24 cellular contexts compared by ENCODE assay signal in genomic region chr2:141075753-141076152, GRCh38.
DNase-seq lines count a peak whose midpoint lies in the region; ATAC-seq and TF ChIP-seq lines count a peak whose summit lies in the region.
"Had no signal": no experiment of that assay in that cellular context is flagged by ENCODE, and none has a peak within 500 bp of the region (broad histone marks: within the 10 kb centered on the region; RNA-seq: fewer than 3 reads in every experiment).

No MANE protein-coding gene starts in this region.

- H3K9me3 ChIP-seq in IMR-90 (ENCODE audit: control insufficient read depth, insufficient read depth, low read length) (no peaks in the 10 kb centered on the region), adipocyte (ENCODE audit: control insufficient read depth, low read length) (no peaks in the 10 kb centered on the region), trophoblast cell (ENCODE audit: insufficient read depth, low read depth, low read length) (no peaks in the 10 kb centered on the region)
- H3K9me3 ChIP-seq: A549; BE2C; BLaER1 treated with 17β-estradiol and CSF1 and Interleukin-3, amounts not matched to agents 10 nM and 100 nM had no signal

- H3K18ac ChIP-seq in IMR-90 (ENCODE audit: low read depth, low read length), result no peak overlapping the region
- no peak overlapping the region for H3K18ac ChIP-seq in trophoblast cell (ENCODE audit: low read length)

- H3K27me3 ChIP-seq in IMR-90 (ENCODE audit: control insufficient read depth, insufficient read depth, low read length), result no peaks in the 10 kb centered on the region
- H3K27me3 ChIP-seq in adipocyte (replicated peaks; ENCODE audit: control insufficient read depth, insufficient read depth, low read length), result no peaks in the 10 kb centered on the region
- no peaks in the 10 kb centered on the region for H3K27me3 ChIP-seq in trophoblast cell (ENCODE audit: insufficient read depth, low read length)
- H3K27me3 ChIP-seq: BE2C; BLaER1 treated with 17β-estradiol and CSF1 and Interleukin-3, amounts not matched to agents 10 nM and 100 nM had no signal

- H4K20me1 ChIP-seq in IMR-90 (ENCODE audit: insufficient read depth, low read length), result no peaks in the 10 kb centered on the region
- H4K20me1 ChIP-seq: BLaER1 treated with 17β-estradiol and CSF1 and Interleukin-3, amounts not matched to agents 10 nM and 100 nM had no signal

- no peak overlapping the region for H2BK5ac ChIP-seq in IMR-90 (ENCODE audit: low read depth, low read length, poor library complexity, severe bottlenecking)
- H2BK5ac ChIP-seq in trophoblast cell (ENCODE audit: low read depth, low read length, poor library complexity), result no peak overlapping the region

- no peak overlapping the region for H2AK9ac ChIP-seq in IMR-90 (replicated peaks; ENCODE audit: low read depth, low read length, poor library complexity)

- intact Hi-C loops in IMR-90 (cut with micrococcal nuclease), result no loop called here

- no peak overlapping the region for H2BK20ac ChIP-seq in IMR-90 (ENCODE audit: low read depth, low read length)

- no peak overlapping the region; the same call in 2 of the 3 replicates for H2BK15ac ChIP-seq in IMR-90 (ENCODE audit: low read depth, low read length)

- no peak overlapping the region for H3K56ac ChIP-seq in IMR-90 (ENCODE audit: extremely low read depth, insufficient read depth, low read length)

- H2AFZ ChIP-seq in IMR-90 (replicated peaks; ENCODE audit: low read length, poor library complexity) (no peak overlapping the region), trophoblast cell (ENCODE audit: insufficient read depth, low read length, poor library complexity) (no peak overlapping the region)
- H2AFZ ChIP-seq: GM23338 had no signal

- no peaks in the 10 kb centered on the region for H3K79me2 ChIP-seq in trophoblast cell (ENCODE audit: control insufficient read depth, insufficient read depth, low read length, poor library complexity)

- no peak overlapping the region for H4K12ac ChIP-seq in trophoblast cell (ENCODE audit: low read depth, low read length)

- H3K9ac ChIP-seq in IMR-90 (ENCODE audit: low read depth, low read length), result no peak overlapping the region
- H3K9ac ChIP-seq in adipocyte (ENCODE audit: low read length), result no peak overlapping the region
- H3K9ac ChIP-seq in trophoblast cell (ENCODE audit: low read length), result no peak overlapping the region
- H3K9ac ChIP-seq: BLaER1 treated with 17β-estradiol and CSF1 and Interleukin-3, amounts not matched to agents 10 nM and 100 nM had no signal

- in situ Hi-C loops in IMR-90 (cut with MboI; ENCODE audit: low sequenced_read_pairs), result no loop called here

- H3K23ac ChIP-seq in IMR-90 (ENCODE audit: low read depth, low read length), result no peak overlapping the region
- H3K23ac ChIP-seq in trophoblast cell (ENCODE audit: low read length), result no peak overlapping the region

- H3K4me2 ChIP-seq in IMR-90 (ENCODE audit: low read depth, low read length) (no peak overlapping the region), trophoblast cell (ENCODE audit: low read length) (no peak overlapping the region)
- H3K4me2 ChIP-seq: A549; BLaER1 treated with 17β-estradiol and CSF1 and Interleukin-3, amounts not matched to agents 10 nM and 100 nM; GM23338 had no signal

- H2BK120ac ChIP-seq in IMR-90 (ENCODE audit: low read depth, low read length), result no peak overlapping the region
- H2BK120ac ChIP-seq in trophoblast cell (ENCODE audit: insufficient read depth, low read length, poor library complexity), result no peak overlapping the region

- H4K8ac ChIP-seq in IMR-90 (ENCODE audit: low read depth in 2 of 2, low read length in 2 of 2), result no peak overlapping the region
- H4K8ac ChIP-seq in trophoblast cell (ENCODE audit: low read depth, low read length), result no peak overlapping the region

- TF ChIP-seq CTCF in IMR-90 (conservative IDR thresholded peaks at IDR 0.05; ENCODE audit: low read depth, low read length) (no peak), epithelial cell of esophagus (IDR thresholded peaks at IDR 0.05; ENCODE audit: insufficient read depth, low read depth, low read length, missing control alignments) (no peak)

- TF ChIP-seq POLR2A in IMR-90 (IDR thresholded peaks at IDR 0.05; ENCODE audit: low read depth, low read length), result no peak

- DNase-seq in IMR-90, result no peak
- DNase-seq in adipocyte (ENCODE audit: low read depth), result peak; percentile 55
- DNase-seq in epithelial cell of esophagus (ENCODE audit: low read depth), result peak; percentile 2
- DNase-seq in trophoblast cell, result no peak
- no peak for DNase-seq in activated naive CD4-positive, alpha-beta T cell treated with anti-CD3 and anti-CD28 coated beads, Interleukin-2, amount 50 U/mL, for 16 hours
- DNase-seq in stimulated activated CD4-positive, alpha-beta T cell treated with anti-CD3 and anti-CD28 coated beads, Interleukin-12 subunit alpha, Interleukin-12 subunit beta, amount 100 ng/mL, for 4 hours, result no peak
- no peak for DNase-seq in NCI-H2107 treated with DMSO at 0.1 percent for 48 hours (lab: John Stamatoyannopoulos, UW; ENCODE audit: unreplicated experiment)
- DNase-seq: 8988T; ACHN; AML-193; BE2C; CD4-positive, alpha-beta T cell; CD8-positive, alpha-beta memory T cell; DMS 273 treated with DMSO at 0.1 percent for 48 hours; DMS79; EL; GDM1; H9 had no signal

- no peak overlapping the region for H3K4me3 ChIP-seq in IMR-90 (ENCODE audit: insufficient read depth, low read depth, low read length)
- H3K4me3 ChIP-seq in adipocyte (ENCODE audit: low read length), result no peak overlapping the region
- H3K4me3 ChIP-seq in epithelial cell of esophagus (ENCODE audit: low read length), result no peak overlapping the region
- H3K4me3 ChIP-seq in trophoblast cell (ENCODE audit: low read depth, low read length), result no peak overlapping the region
- H3K4me3 ChIP-seq: A549; BLaER1 treated with 17β-estradiol and CSF1 and Interleukin-3, amounts not matched to agents 10 nM and 100 nM; GM12878; GM23338 had no signal

- no peak overlapping the region for H4K91ac ChIP-seq in IMR-90 (ENCODE audit: insufficient read depth, low read depth, low read length)
- H4K91ac ChIP-seq in trophoblast cell (ENCODE audit: low read depth, low read length), result no peak overlapping the region

- no peak overlapping the region for H3K4ac ChIP-seq in IMR-90 (ENCODE audit: low read depth, low read length)
- H3K4ac ChIP-seq in trophoblast cell (ENCODE audit: low read depth, low read length), result no peak overlapping the region

- H3K36me3 ChIP-seq in IMR-90 (ENCODE audit: control insufficient read depth, insufficient read depth, low read length) (no peaks in the 10 kb centered on the region), adipocyte (ENCODE audit: control insufficient read depth, insufficient read depth, low read length, severe bottlenecking) (no peaks in the 10 kb centered on the region), trophoblast cell (ENCODE audit: control insufficient read depth in 1 of 2, insufficient read depth in 2 of 2, low read length in 2 of 2) (no peaks in the 10 kb centered on the region)
- H3K36me3 ChIP-seq: BE2C; BLaER1 treated with 17β-estradiol and CSF1 and Interleukin-3, amounts not matched to agents 10 nM and 100 nM had no signal

- H3K4me1 ChIP-seq in IMR-90 (ENCODE audit: control insufficient read depth, insufficient read depth, low read length), result no peaks in the 10 kb centered on the region
- H3K4me1 ChIP-seq in adipocyte (ENCODE audit: control insufficient read depth, insufficient read depth, low read length), result no peaks in the 10 kb centered on the region
- peaks cover 0 to 2% of the 10 kb centered on the region in 2 experiments for H3K4me1 ChIP-seq in trophoblast cell (ENCODE audit: control insufficient read depth in 1 of 2, insufficient read depth in 2 of 2, low read length in 2 of 2)
- H3K4me1 ChIP-seq: A549; BE2C; BLaER1 treated with 17β-estradiol and CSF1 and Interleukin-3, amounts not matched to agents 10 nM and 100 nM had no signal

- H3K27ac ChIP-seq in IMR-90 (ENCODE audit: insufficient read depth, low read length) (no peak overlapping the region), trophoblast cell (ENCODE audit: low read depth, low read length) (peak overlapping the region; percentile 14)
- H3K27ac ChIP-seq: A549; BLaER1 treated with 17β-estradiol and CSF1 and Interleukin-3, amounts not matched to agents 10 nM and 100 nM had no signal

- H2AK5ac ChIP-seq in IMR-90 (ENCODE audit: low read depth, low read length), result no peak overlapping the region
- no peak overlapping the region for H2AK5ac ChIP-seq in trophoblast cell (ENCODE audit: low read length)

- H3K14ac ChIP-seq in IMR-90 (replicated peaks; ENCODE audit: low read depth, low read length) (no peak overlapping the region), trophoblast cell (ENCODE audit: low read length) (no peak overlapping the region)

- no peak for TF ChIP-seq RAD21 in IMR-90 (IDR thresholded peaks at IDR 0.05; ENCODE audit: low read length)

- CTCF ChIA-PET in IMR-90 (lab: Yijun Ruan, JAX), result no interaction called here

- no peaks in the 10 kb centered on the region for H3K9me1 ChIP-seq in IMR-90 (ENCODE audit: insufficient read depth, low read length)

- no peak overlapping the region for H2BK12ac ChIP-seq in trophoblast cell (ENCODE audit: low read length)

- H4K5ac ChIP-seq in IMR-90 (ENCODE audit: low read depth, low read length), result no peak overlapping the region

- no TSS peak for BruUV-seq in IMR-90 (replicated peaks; lab: Mats Ljungman, UMichigan)

- H3K79me1 ChIP-seq in IMR-90 (ENCODE audit: low read depth in 1 of 2, low read length in 2 of 2) (no peaks in the 10 kb centered on the region), trophoblast cell (ENCODE audit: low read length) (peaks cover 2% of the 10 kb centered on the region)

- dilution Hi-C loops in IMR-90 (cut with HindIII; ENCODE audit: low sequenced_read_pairs, unreplicated experiment), result no loop called here

- ATAC-seq in IMR-90 (ENCODE audit: low read depth), result peak; percentile 46; the same call in 1 of the 2 replicates
- no peak for ATAC-seq in HG03378 (IDR thresholded peaks at IDR 0.05; ENCODE audit: unreplicated experiment)
- ATAC-seq: A549, GM12878, GM23338, HCT116 had no signal

- POLR2A ChIA-PET in IMR-90 (lab: Charles Lee; ENCODE audit: unreplicated experiment), result no interaction called here

TF ChIP-seq in IMR-90, 13 proteins besides CTCF, POLR2A, EP300 and RAD21:
- no peak for TF ChIP-seq NFE2L2 (IDR thresholded peaks at IDR 0.05; ENCODE audit: low read depth, low read length)
- TF ChIP-seq CEBPB (IDR thresholded peaks at IDR 0.05; ENCODE audit: low read depth, low read length), result peak; percentile 77; the same call in 1 of the 2 replicates

Comparison
In these comparisons a context has a peak if more than half of its experiments do, and no peak if none do; other contexts are left out.
1. DNase-seq: peak in adipocyte (single experiment) and epithelial cell of esophagus (single experiment); none in IMR-90 (single experiment), trophoblast cell (0 of 2), activated naive CD4-positive, alpha-beta T cell treated with anti-CD3 and anti-CD28 coated beads, Interleukin-2, amount 50 U/mL, for 16 hours (single experiment), stimulated activated CD4-positive, alpha-beta T cell treated with anti-CD3 and anti-CD28 coated beads, Interleukin-12 subunit alpha, Interleukin-12 subunit beta, amount 100 ng/mL, for 4 hours (single experiment) and NCI-H2107 treated with DMSO at 0.1 percent for 48 hours (single experiment).